Comparison of ENCODE assay signal across 15 cellular contexts in genomic region chr9:127723450-127723849, GRCh38. TPM values are rescaled to one million over a fixed set of nuclear protein-coding genes. Genes with fewer than 3 reads are reported as not detected.
DNase-seq lines count a peak whose midpoint lies in the region; ATAC-seq and TF ChIP-seq lines count a peak whose summit lies in the region.
"Had no signal": no experiment of that assay in that cellular context is flagged by ENCODE, and none has a peak within 500 bp of the region (broad histone marks: within the 10 kb centered on the region; RNA-seq: fewer than 3 reads in every experiment).

No MANE protein-coding gene starts in this region.

- H3K36me3 ChIP-seq in GM23248 (ENCODE audit: low read depth) = no peaks in the 10 kb centered on the region
- H3K36me3 ChIP-seq in SK-N-SH (replicated peaks in 1 of 2; ENCODE audit: control insufficient read depth in 1 of 2, insufficient read depth in 2 of 2, low read length in 1 of 2) = no peaks in the 10 kb centered on the region
- H3K36me3 ChIP-seq in tibial artery = no peaks in the 10 kb centered on the region

- H3K79me2 ChIP-seq in GM23248 (ENCODE audit: insufficient read depth) = no peaks in the 10 kb centered on the region
- no peaks in the 10 kb centered on the region for H3K79me2 ChIP-seq in SK-N-SH (ENCODE audit: insufficient read depth)

- CTCF ChIA-PET in SK-N-SH (lab: Yijun Ruan, JAX) = interaction anchor here (1.1 to 2.4 kb wide), 3 partner anchors 11 to 134 kb away, joined by 3 to 17 read pairs (median 3); partner anchors contain the start of gene TOR2A
- CTCF ChIA-PET in HEK293T (lab: Yijun Ruan, JAX) = no interaction called here

- no peak for TF ChIP-seq CTCF in SK-N-SH (IDR thresholded peaks at IDR 0.05)
- TF ChIP-seq CTCF in tibial artery (IDR thresholded peaks at IDR 0.05) = no peak

- H3K9me3 ChIP-seq in GM23248 (ENCODE audit: low read depth) (no peaks in the 10 kb centered on the region), SK-N-SH (no peaks in the 10 kb centered on the region), tibial artery (no peaks in the 10 kb centered on the region)

- WGBS in GM23248 (ENCODE audit: low coverage in 1 of 2, low lambda C conversion rate in 2 of 2, missing lambda C conversion rate in 2 of 2), 2 experiments = 2 to 5% methylated on average over 5 of the region's 5 CpGs
- WGBS in SK-N-SH (ENCODE audit: low lambda C conversion rate) = 81% methylated on average over 5 of the region's 5 CpGs

- H3K4me1 ChIP-seq in GM23248 (ENCODE audit: insufficient read depth) (peaks cover 14% of the 10 kb centered on the region), SK-N-SH (ENCODE audit: control insufficient read depth in 1 of 2, insufficient read depth in 2 of 2, low read depth in 1 of 2, low read length in 1 of 2) (peaks cover 0 to 8% of the 10 kb centered on the region in 2 experiments; a peak in 1 of 4 replicates), tibial artery (peaks cover 0 to 11% (median 7%) of the 10 kb centered on the region in 4 donors)

- H3K27me3 ChIP-seq in GM23248 (replicated peaks; ENCODE audit: insufficient read depth) = no peaks in the 10 kb centered on the region
- H3K27me3 ChIP-seq in SK-N-SH (ENCODE audit: insufficient read depth) = no peaks in the 10 kb centered on the region
- H3K27me3 ChIP-seq in tibial artery = peaks cover 0 to 24% of the 10 kb centered on the region in 2 donors

- no peaks in the 10 kb centered on the region for H4K20me1 ChIP-seq in GM23248 (ENCODE audit: insufficient read depth)
- no peaks in the 10 kb centered on the region for H4K20me1 ChIP-seq in SK-N-SH (ENCODE audit: insufficient read depth)

- H3K9me2 ChIP-seq in GM23248 (ENCODE audit: insufficient read depth) (no peaks in the 10 kb centered on the region), SK-N-SH (no peaks in the 10 kb centered on the region)

- H3K27ac ChIP-seq in GM23248 (no peak overlapping the region), SK-N-SH (ENCODE audit: low read depth in 2 of 2, low read length in 1 of 2) (no peak overlapping the region), tibial artery (no peak overlapping the region)
- H3K27ac ChIP-seq: epithelial cell of prostate, HL-60 had no signal

- H3K9ac ChIP-seq in GM23248 (no peak overlapping the region), SK-N-SH (no peak overlapping the region)

- DNase-seq in 8988T = peak; percentile 60
- peak; percentile 93 for DNase-seq in GM23248
- DNase-seq in SK-N-SH = no peak
- peak; percentile 49 for DNase-seq in fibroblast of the conjunctiva (ENCODE audit: low read depth)
- DNase-seq in SW 1271 (lab: John Stamatoyannopoulos, UW) = no peak
- no peak for DNase-seq in HEK293T (ENCODE audit: extremely low spot score)
- no peak for DNase-seq in tibial artery
- DNase-seq: activated CD8-positive, alpha-beta memory T cell treated with anti-CD3 and anti-CD28 coated beads, Interleukin-2, amount 50 U/mL, for 4 hours; amygdala; NCI-H1105 treated with DMSO at 0.1 percent for 48 hours; stimulated activated CD4-positive, alpha-beta T cell treated with anti-CD3 and anti-CD28 coated beads, Interleukin-12 subunit alpha, Interleukin-12 subunit beta, amount 100 ng/mL, for 4 hours had no signal

- no peak for TF ChIP-seq RAD21 in SK-N-SH (IDR thresholded peaks at IDR 0.05; ENCODE audit: low read length)

- in situ Hi-C loops in GM23248 (cut with MboI) = no loop called here

- H2AFZ ChIP-seq in GM23248 (no peak overlapping the region), SK-N-SH (ENCODE audit: low read depth) (no peak overlapping the region)

- H3F3A ChIP-seq in GM23248 (ENCODE audit: insufficient read depth) (peaks cover 9% of the 10 kb centered on the region; the same call in 1 of the 2 replicates), SK-N-SH (replicated peaks; ENCODE audit: insufficient read depth) (peaks cover 3% of the 10 kb centered on the region)

- ATAC-seq in HG02885 (IDR thresholded peaks at IDR 0.05; ENCODE audit: poor library complexity, unreplicated experiment) = no peak

- POLR2A ChIA-PET in SK-N-SH (lab: Yijun Ruan, JAX) (interaction anchor here (0.6 kb wide), 1 partner anchor 144 kb away, joined by 4 read pairs; no protein-coding TSS in a partner anchor), HEK293T (lab: Yijun Ruan, JAX) (interaction anchor here (1.2 kb wide), 1 partner anchor 11 kb away, joined by 3 read pairs; no protein-coding TSS in a partner anchor)

- TF ChIP-seq EP300 in SK-N-SH (IDR thresholded peaks at IDR 0.05; ENCODE audit: borderline replicate concordance in 1 of 2, low read depth in 1 of 2, low read length in 1 of 2) = no peak

- no peak overlapping the region for H3K4me3 ChIP-seq in GM23248
- no peak overlapping the region for H3K4me3 ChIP-seq in SK-N-SH (ENCODE audit: low read depth in 2 of 2, low read length in 1 of 2)
- no peak overlapping the region for H3K4me3 ChIP-seq in tibial artery

- H3K4me2 ChIP-seq in GM23248 (ENCODE audit: unreplicated experiment) (no peak overlapping the region), SK-N-SH (no peak overlapping the region)

- intact Hi-C loops in tibial artery (cut with DNase I; ENCODE audit: low total_unique reads) = loop anchor here (5.0 kb wide), 1 partner anchor 221 kb away; no protein-coding TSS in a partner anchor

TF ChIP-seq in SK-N-SH, 30 proteins besides CTCF, POLR2A, EP300 and RAD21 (continues in another document):
- TF ChIP-seq TAF1 (IDR thresholded peaks at IDR 0.05; ENCODE audit: borderline replicate concordance, low read depth, low read length) (no peak), FOXJ3 (CRISPR knock-in tag; IDR thresholded peaks at IDR 0.05) (no peak), GATA2 (CRISPR knock-in tag; IDR thresholded peaks at IDR 0.05) (no peak), RCOR1 (IDR thresholded peaks at IDR 0.05; ENCODE audit: low read length) (no peak), SIN3A (IDR thresholded peaks at IDR 0.05; ENCODE audit: borderline replicate concordance, low read depth, low read length) (no peak), PBX3 (IDR thresholded peaks at IDR 0.05) (no peak), SMC3 (IDR thresholded peaks at IDR 0.05; ENCODE audit: low read depth, low read length) (no peak), NFIC (IDR thresholded peaks at IDR 0.05; ENCODE audit: borderline replicate concordance) (peak; percentile 31; the same call in 1 of the 2 replicates)

TF ChIP-seq in HEK293T, 16 proteins besides CTCF, POLR2A, EP300 and RAD21:
- TF ChIP-seq FOXK2 (IDR thresholded peaks at IDR 0.05) = no peak
- no peak for TF ChIP-seq SUZ12 (IDR thresholded peaks at IDR 0.05)
- no peak for TF ChIP-seq NFRKB (IDR thresholded peaks at IDR 0.05)
- TF ChIP-seq L3MBTL2 (conservative IDR thresholded peaks at IDR 0.05) = no peak
- no peak for TF ChIP-seq ELF4 (IDR thresholded peaks at IDR 0.05)
- TF ChIP-seq BHLHE40 (IDR thresholded peaks at IDR 0.05; ENCODE audit: borderline replicate concordance) = no peak
- TF ChIP-seq TARDBP (IDR thresholded peaks at IDR 0.05) = no peak
- TF ChIP-seq FOXM1 (IDR thresholded peaks at IDR 0.05; ENCODE audit: borderline replicate concordance) = no peak

RNA-seq across cellular contexts. Expression of gene TTC16, which starts 7.6 kb away (rescaled TPM):
- not detected in 2 replicates for total RNA-seq in GM23248 (2014; rRNA removed; shearing (Covaris generic))
- polyA plus RNA-seq in GM23248 (2016; fragmentation: Nextera tagmentation; extraction: Ambion mirVana) (0.05 and 0.06 TPM in 2 replicates), SK-N-SH (2012; rRNA removed) (0.03 and 0.05 TPM in 2 replicates)
- polyA plus RNA-seq in SK-N-SH (2012; cell fraction: cytosol; rRNA removed) = 0.01 and 0.03 TPM in 2 replicates
- 0.21 and 0.24 TPM in 2 replicates for polyA plus RNA-seq in SK-N-SH (2012; cell fraction: nucleus; rRNA removed)

RNA-seq across cellular contexts. Expression of gene PTRH1, which starts 8.0 kb away (rescaled TPM):
- 23.1 and 33.1 TPM in 2 replicates for total RNA-seq in GM23248 (2014; rRNA removed; shearing (Covaris generic))
- 34.3 and 40.3 TPM in 2 replicates for polyA plus RNA-seq in GM23248 (2016; fragmentation: Nextera tagmentation; extraction: Ambion mirVana)
- 41.1 and 42.2 TPM in 2 replicates for polyA plus RNA-seq in SK-N-SH (2012; rRNA removed)
- 22.6 and 29.7 TPM in 2 replicates for polyA plus RNA-seq in SK-N-SH (2012; cell fraction: cytosol; rRNA removed)
- polyA plus RNA-seq in SK-N-SH (2012; cell fraction: nucleus; rRNA removed) = 31.8 and 53.9 TPM in 2 replicates

RNA-seq across cellular contexts. Expression of gene TOR2A, which starts 11.6 kb away (rescaled TPM):
- total RNA-seq in GM23248 (2014; rRNA removed; shearing (Covaris generic)) = 2.9 and 9.0 TPM in 2 replicates
- 9.2 and 10.3 TPM in 2 replicates for polyA plus RNA-seq in GM23248 (2016; fragmentation: Nextera tagmentation; extraction: Ambion mirVana)
- polyA plus RNA-seq in SK-N-SH (2012; rRNA removed) = 11.9 and 17.2 TPM in 2 replicates
- 6.0 and 11.0 TPM in 2 replicates for polyA plus RNA-seq in SK-N-SH (2012; cell fraction: cytosol; rRNA removed)
- 18.8 and 19.8 TPM in 2 replicates for polyA plus RNA-seq in SK-N-SH (2012; cell fraction: nucleus; rRNA removed)

RNA-seq across cellular contexts. Expression of gene CFAP157, which starts 16.7 kb away (rescaled TPM):
- not detected in 2 replicates for total RNA-seq in GM23248 (2014; rRNA removed; shearing (Covaris generic))
- polyA plus RNA-seq in GM23248 (2016; fragmentation: Nextera tagmentation; extraction: Ambion mirVana) (0.43 and 0.55 TPM in 2 replicates), SK-N-SH (2012; rRNA removed) (0.19 and 0.25 TPM in 2 replicates)
- polyA plus RNA-seq in SK-N-SH (2012; cell fraction: cytosol; rRNA removed) = 0.01 and 0.05 TPM in 2 replicates
- 2.4 and 2.9 TPM in 2 replicates for polyA plus RNA-seq in SK-N-SH (2012; cell fraction: nucleus; rRNA removed)
- polyA plus RNA-seq: BJ had no signal

RNA-seq across cellular contexts. Expression of gene SH2D3C, which starts 55.0 kb away (rescaled TPM):
- not detected in 2 replicates for total RNA-seq in GM23248 (2014; rRNA removed; shearing (Covaris generic))
- polyA plus RNA-seq in GM23248 (2016; fragmentation: Nextera tagmentation; extraction: Ambion mirVana) (not detected in 2 replicates), SK-N-SH (2012; rRNA removed) (0.15 and 0.52 TPM in 2 replicates)
- polyA plus RNA-seq in SK-N-SH (2012; cell fraction: cytosol; rRNA removed) = 0.14 and 0.34 TPM in 2 replicates
- polyA plus RNA-seq in SK-N-SH (2012; cell fraction: nucleus; rRNA removed) = 0.30 and 0.31 TPM in 2 replicates

Comparison
In these comparisons a context has a peak if more than half of its experiments do, and no peak if none do; other contexts are left out.
1. DNase-seq: peak in 8988T (single experiment), GM23248 (single experiment) and fibroblast of the conjunctiva (single experiment); none in SK-N-SH (single experiment), SW 1271 (0 of 2), HEK293T (single experiment) and tibial artery (0 of 2).